In the genomic region with DNA sequence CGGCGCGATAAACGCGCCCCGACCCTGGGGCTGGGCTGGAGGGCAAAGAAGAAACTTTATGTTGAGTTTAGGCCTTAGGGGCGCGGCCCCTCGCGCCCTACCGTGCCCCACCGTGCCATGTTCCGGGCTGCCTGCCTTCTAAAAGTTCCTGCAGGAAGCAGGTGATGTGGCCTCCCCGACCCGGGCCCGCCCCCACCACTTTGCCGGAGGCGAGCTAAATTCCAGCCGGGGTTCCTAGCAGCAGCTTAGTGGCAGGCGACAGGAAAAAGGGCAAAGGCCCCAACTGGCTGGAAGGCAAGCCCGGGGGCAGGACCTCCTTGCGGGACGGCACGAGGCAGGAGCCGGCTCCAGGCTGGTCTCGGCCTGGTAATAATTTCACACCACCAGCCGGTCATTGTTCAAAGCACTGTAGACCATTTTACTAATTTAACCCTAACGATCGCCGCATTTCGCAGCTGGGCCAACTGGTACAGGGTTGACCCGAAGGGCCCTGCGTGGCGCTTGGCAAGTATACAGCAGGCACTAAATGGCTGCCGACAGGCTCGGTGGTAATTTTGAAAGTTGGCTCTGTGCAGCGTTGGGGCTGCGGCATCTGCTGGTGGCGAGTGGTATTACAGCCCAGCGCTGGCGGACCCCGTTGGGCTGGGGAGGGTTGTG, we compare ENCODE assay signal across 1 cellular context.
TF ChIP-seq lines count a peak whose summit lies in the region.

No MANE protein-coding gene starts in this region.

TF ChIP-seq in GM23338, 12 proteins besides CTCF, POLR2A, EP300 and RAD21 (continued from another document):
- no peak for TF ChIP-seq REST (IDR thresholded peaks at IDR 0.05; ENCODE audit: unreplicated experiment)
- no peak for TF ChIP-seq EZH2 (IDR thresholded peaks at IDR 0.05; ENCODE audit: low read depth, unreplicated experiment)
- TF ChIP-seq CREB1 (CRISPR knock-in tag; IDR thresholded peaks at IDR 0.05; ENCODE audit: low read depth) = no peak
- TF ChIP-seq STAT1 (IDR thresholded peaks at IDR 0.05; ENCODE audit: unreplicated experiment) = no peak
